8 cellular contexts compared by ENCODE assay signal in genomic region chr11:111926505-111927391, GRCh38.
A peak's percentile ranks its signal among the peaks of the same experiment; 100 is the strongest.
DNase-seq lines count a peak whose midpoint lies in the region; ATAC-seq and TF ChIP-seq lines count a peak whose summit lies in the region.

No MANE protein-coding gene starts in this region.

- DNase-seq in DMS 273 (lab: John Stamatoyannopoulos, UW; ENCODE audit: unreplicated experiment): peak; percentile 98
- peak; percentile 87 for DNase-seq in HuH-7 (ENCODE audit: low spot score)
- DNase-seq in activated T-cell treated with anti-CD3 and anti-CD28 coated beads for 1 hour (ENCODE audit: low read depth): peak; percentile 90
- peak; percentile 93 for DNase-seq in epidermal melanocyte (ENCODE audit: insufficient read length, low spot score)
- peak; percentile 94 for DNase-seq in middle frontal gyrus (ENCODE audit: extremely low spot score, low spot score)
- peak; percentile 87 to 89 for DNase-seq in stimulated activated CD8-positive, alpha-beta memory T cell treated with anti-CD3 and anti-CD28 coated beads, Interleukin-2, amount 100 ng/mL, for 1 hour (ENCODE audit: low read depth in 2 of 2)

- TF ChIP-seq CTCF in OCI-LY1 (IDR thresholded peaks at IDR 0.05; ENCODE audit: low read length): no peak

- H3K9me2 ChIP-seq in OCI-LY1 (ENCODE audit: low read depth, low read length): no peaks in the 10 kb centered on the region

- H4K20me1 ChIP-seq in OCI-LY1 (ENCODE audit: insufficient read depth, low read length): no peaks in the 10 kb centered on the region

- ATAC-seq in GM21526 (IDR thresholded peaks at IDR 0.05; ENCODE audit: low FRiP score, unreplicated experiment): peak; percentile 92

- H3K9ac ChIP-seq in OCI-LY1 (ENCODE audit: low read length): peak overlapping the region; percentile 64

- H3K4me1 ChIP-seq in OCI-LY1 (ENCODE audit: insufficient read depth, low read length, severe bottlenecking): peaks cover 24% of the 10 kb centered on the region

- no peaks in the 10 kb centered on the region for H3K79me2 ChIP-seq in OCI-LY1 (ENCODE audit: insufficient read depth, low read length)

- H3K4me3 ChIP-seq in OCI-LY1 (ENCODE audit: low read depth, low read length, poor library complexity, severe bottlenecking): peak overlapping the region; percentile 60

- peak overlapping the region; percentile 57 for H3K27ac ChIP-seq in OCI-LY1 (ENCODE audit: low read depth, low read length, poor library complexity, severe bottlenecking)

- peak overlapping the region; percentile 80 for H3K4me2 ChIP-seq in OCI-LY1 (ENCODE audit: low read length)

- H3K36me3 ChIP-seq in OCI-LY1 (ENCODE audit: insufficient read depth, low read length): no peaks in the 10 kb centered on the region

- peak overlapping the region; percentile 77 for H2AFZ ChIP-seq in OCI-LY1 (ENCODE audit: low read length)

- no peaks in the 10 kb centered on the region; the same call in 1 of the 2 replicates for H3F3A ChIP-seq in OCI-LY1 (ENCODE audit: insufficient read depth, low read length)

- H3K27me3 ChIP-seq in OCI-LY1 (ENCODE audit: insufficient read depth, low read length): no peaks in the 10 kb centered on the region

- no peaks in the 10 kb centered on the region for H3K9me3 ChIP-seq in OCI-LY1 (ENCODE audit: low read length)

Comparison
In these comparisons a context has a peak if more than half of its experiments do, and no peak if none do; other contexts are left out.
1. Peak in every context shown above with its lines: DNase-seq, ATAC-seq, H3K4me3 ChIP-seq and H3K27ac ChIP-seq.